ENCODE assay signal across 1 cellular context in the genomic region with DNA sequence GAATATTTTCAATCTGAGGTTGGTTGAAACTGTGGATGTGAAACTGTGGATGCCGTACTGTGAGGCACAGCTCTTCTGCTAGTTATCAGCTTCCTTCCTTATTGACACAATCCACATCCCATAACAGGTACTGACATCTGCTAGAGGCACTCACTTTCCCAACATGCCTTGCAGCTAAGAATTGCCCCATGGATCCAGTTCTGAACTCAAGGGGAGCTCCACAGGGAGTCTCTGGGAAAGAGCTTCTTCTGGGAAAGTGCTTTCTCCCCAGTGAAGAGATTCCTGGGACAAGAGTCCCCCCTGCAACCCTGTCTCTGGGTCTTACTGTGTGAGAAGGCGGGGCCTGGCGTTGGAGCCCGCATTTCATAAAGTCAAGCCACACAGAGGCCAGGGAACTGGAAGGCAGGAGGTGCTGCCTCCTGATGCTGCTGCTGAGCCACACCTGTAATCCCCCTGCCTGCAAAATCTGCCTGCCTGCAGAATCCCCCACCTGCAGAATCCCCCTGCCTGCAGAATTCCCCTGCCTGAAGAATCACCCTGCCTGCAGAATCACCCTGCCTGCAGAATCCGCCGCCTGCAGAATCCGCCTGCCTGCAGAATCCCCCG.
TF ChIP-seq lines count a peak whose summit lies in the region.

No MANE protein-coding gene starts in this region.

TF ChIP-seq in A549, 52 proteins besides CTCF, POLR2A, EP300 and RAD21 (continued from another document):
- TF ChIP-seq, protein P1, sequence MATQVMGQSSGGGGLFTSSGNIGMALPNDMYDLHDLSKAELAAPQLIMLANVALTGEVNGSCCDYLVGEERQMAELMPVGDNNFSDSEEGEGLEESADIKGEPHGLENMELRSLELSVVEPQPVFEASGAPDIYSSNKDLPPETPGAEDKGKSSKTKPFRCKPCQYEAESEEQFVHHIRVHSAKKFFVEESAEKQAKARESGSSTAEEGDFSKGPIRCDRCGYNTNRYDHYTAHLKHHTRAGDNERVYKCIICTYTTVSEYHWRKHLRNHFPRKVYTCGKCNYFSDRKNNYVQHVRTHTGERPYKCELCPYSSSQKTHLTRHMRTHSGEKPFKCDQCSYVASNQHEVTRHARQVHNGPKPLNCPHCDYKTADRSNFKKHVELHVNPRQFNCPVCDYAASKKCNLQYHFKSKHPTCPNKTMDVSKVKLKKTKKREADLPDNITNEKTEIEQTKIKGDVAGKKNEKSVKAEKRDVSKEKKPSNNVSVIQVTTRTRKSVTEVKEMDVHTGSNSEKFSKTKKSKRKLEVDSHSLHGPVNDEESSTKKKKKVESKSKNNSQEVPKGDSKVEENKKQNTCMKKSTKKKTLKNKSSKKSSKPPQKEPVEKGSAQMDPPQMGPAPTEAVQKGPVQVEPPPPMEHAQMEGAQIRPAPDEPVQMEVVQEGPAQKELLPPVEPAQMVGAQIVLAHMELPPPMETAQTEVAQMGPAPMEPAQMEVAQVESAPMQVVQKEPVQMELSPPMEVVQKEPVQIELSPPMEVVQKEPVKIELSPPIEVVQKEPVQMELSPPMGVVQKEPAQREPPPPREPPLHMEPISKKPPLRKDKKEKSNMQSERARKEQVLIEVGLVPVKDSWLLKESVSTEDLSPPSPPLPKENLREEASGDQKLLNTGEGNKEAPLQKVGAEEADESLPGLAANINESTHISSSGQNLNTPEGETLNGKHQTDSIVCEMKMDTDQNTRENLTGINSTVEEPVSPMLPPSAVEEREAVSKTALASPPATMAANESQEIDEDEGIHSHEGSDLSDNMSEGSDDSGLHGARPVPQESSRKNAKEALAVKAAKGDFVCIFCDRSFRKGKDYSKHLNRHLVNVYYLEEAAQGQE (IDR thresholded peaks at IDR 0.05): no peak
